ENCODE assay signal across 21 cellular contexts in genomic region chr7:103795112-103795511, GRCh38.
"Had no signal": no experiment of that assay in that cellular context is flagged by ENCODE, and none has a peak within 500 bp of the region (broad histone marks: within the 10 kb centered on the region; RNA-seq: fewer than 3 reads in every experiment).

No MANE protein-coding gene starts in this region.

- FAIRE-seq: astrocyte, kidney, urothelium cell line had no signal

- H3K27ac ChIP-seq: gastroesophageal sphincter, heart left ventricle had no signal

- ATAC-seq: activated CD8-positive, alpha-beta T cell treated with anti-CD3 and anti-CD28 coated beads for 36 hours; effector memory CD8-positive, alpha-beta T cell; gastroesophageal sphincter; heart left ventricle; left lobe of liver had no signal

- H3K27me3 ChIP-seq: gastroesophageal sphincter, heart left ventricle, tibial nerve had no signal

- DNase-seq: activated CD4-positive, alpha-beta T cell treated with anti-CD3 and anti-CD28 coated beads, Interleukin-2, amount 10 ng/mL, durations not matched to agents 24 days and 14 days; activated CD8-positive, alpha-beta memory T cell treated with anti-CD3 and anti-CD28 coated beads, Interleukin-2, amount 50 U/mL, for 4 hours; activated CD8-positive, alpha-beta T cell treated with anti-CD3 and anti-CD28 coated beads for 36 hours; activated gamma-delta T cell; activated T-cell treated with anti-CD3 and anti-CD28 coated beads, Interleukin-2, amount 50 U/mL, for 48 hours; effector memory CD8-positive, alpha-beta T cell; heart left ventricle; kidney; nephron progenitor cell; stimulated activated CD4-positive, alpha-beta T cell treated with anti-CD3 and anti-CD28 coated beads, Interleukin-12 subunit alpha, Interleukin-12 subunit beta, amount 100 ng/mL, for 4 hours; stimulated activated CD4-positive, alpha-beta T cell treated with anti-CD3 and anti-CD28 coated beads, Interleukin-1b, Interleukin-23, amount 100 ng/mL, for 48 hours; stimulated activated CD8-positive, alpha-beta memory T cell treated with anti-CD3 and anti-CD28 coated beads, Interleukin-4, amount 100 ng/mL, for 48 hours; stimulated activated naive CD4-positive, alpha-beta T cell; substantia nigra; T-helper 1 cell; T-helper 9 cell had no signal

- H3K4me1 ChIP-seq: gastroesophageal sphincter, heart left ventricle had no signal
